2 cellular contexts compared by ENCODE assay signal in genomic region chr7:132723506-132724081, GRCh38.
TF ChIP-seq lines count a peak whose summit lies in the region.

No MANE protein-coding gene starts in this region.

TF ChIP-seq in HepG2, 621 proteins besides CTCF, POLR2A, EP300 and RAD21:
- no peak for TF ChIP-seq ZSCAN25 (CRISPR knock-in tag; IDR thresholded peaks at IDR 0.05)
- no peak for TF ChIP-seq MXD3 (CRISPR knock-in tag; IDR thresholded peaks at IDR 0.05)
- TF ChIP-seq CEBPB (IDR thresholded peaks at IDR 0.05; ENCODE audit: borderline replicate concordance, low read depth, low read length): peak; percentile 51; the same call in 1 of the 2 replicates
- 0 out of 2 replicates have a peak, but pooled peaks have one; percentile 32 for TF ChIP-seq BCL6 (CRISPR knock-in tag; IDR thresholded peaks at IDR 0.05)
- no peak for TF ChIP-seq EHMT2 (IDR thresholded peaks at IDR 0.05; ENCODE audit: borderline replicate concordance, low read depth, low read length)

TF ChIP-seq in WTC11, 78 proteins besides CTCF, POLR2A, EP300 and RAD21:
- TF ChIP-seq ATF6 (CRISPR knock-in tag; IDR thresholded peaks at IDR 0.05) (no peak), HMGXB4 (CRISPR knock-in tag; IDR thresholded peaks at IDR 0.05) (no peak), NFATC4 (CRISPR knock-in tag; IDR thresholded peaks at IDR 0.05) (no peak), HMGA2 (CRISPR knock-in tag; IDR thresholded peaks at IDR 0.05) (no peak)
- TF ChIP-seq, protein P1, sequence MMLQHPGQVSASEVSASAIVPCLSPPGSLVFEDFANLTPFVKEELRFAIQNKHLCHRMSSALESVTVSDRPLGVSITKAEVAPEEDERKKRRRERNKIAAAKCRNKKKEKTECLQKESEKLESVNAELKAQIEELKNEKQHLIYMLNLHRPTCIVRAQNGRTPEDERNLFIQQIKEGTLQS (CRISPR knock-in tag; conservative IDR thresholded peaks at IDR 0.05): no peak
- TF ChIP-seq, protein P2, sequence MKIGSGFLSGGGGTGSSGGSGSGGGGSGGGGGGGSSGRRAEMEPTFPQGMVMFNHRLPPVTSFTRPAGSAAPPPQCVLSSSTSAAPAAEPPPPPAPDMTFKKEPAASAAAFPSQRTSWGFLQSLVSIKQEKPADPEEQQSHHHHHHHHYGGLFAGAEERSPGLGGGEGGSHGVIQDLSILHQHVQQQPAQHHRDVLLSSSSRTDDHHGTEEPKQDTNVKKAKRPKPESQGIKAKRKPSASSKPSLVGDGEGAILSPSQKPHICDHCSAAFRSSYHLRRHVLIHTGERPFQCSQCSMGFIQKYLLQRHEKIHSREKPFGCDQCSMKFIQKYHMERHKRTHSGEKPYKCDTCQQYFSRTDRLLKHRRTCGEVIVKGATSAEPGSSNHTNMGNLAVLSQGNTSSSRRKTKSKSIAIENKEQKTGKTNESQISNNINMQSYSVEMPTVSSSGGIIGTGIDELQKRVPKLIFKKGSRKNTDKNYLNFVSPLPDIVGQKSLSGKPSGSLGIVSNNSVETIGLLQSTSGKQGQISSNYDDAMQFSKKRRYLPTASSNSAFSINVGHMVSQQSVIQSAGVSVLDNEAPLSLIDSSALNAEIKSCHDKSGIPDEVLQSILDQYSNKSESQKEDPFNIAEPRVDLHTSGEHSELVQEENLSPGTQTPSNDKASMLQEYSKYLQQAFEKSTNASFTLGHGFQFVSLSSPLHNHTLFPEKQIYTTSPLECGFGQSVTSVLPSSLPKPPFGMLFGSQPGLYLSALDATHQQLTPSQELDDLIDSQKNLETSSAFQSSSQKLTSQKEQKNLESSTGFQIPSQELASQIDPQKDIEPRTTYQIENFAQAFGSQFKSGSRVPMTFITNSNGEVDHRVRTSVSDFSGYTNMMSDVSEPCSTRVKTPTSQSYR (CRISPR knock-in tag; IDR thresholded peaks at IDR 0.05): no peak
